Comparison of ENCODE assay signal across 14 cellular contexts in the genomic region with DNA sequence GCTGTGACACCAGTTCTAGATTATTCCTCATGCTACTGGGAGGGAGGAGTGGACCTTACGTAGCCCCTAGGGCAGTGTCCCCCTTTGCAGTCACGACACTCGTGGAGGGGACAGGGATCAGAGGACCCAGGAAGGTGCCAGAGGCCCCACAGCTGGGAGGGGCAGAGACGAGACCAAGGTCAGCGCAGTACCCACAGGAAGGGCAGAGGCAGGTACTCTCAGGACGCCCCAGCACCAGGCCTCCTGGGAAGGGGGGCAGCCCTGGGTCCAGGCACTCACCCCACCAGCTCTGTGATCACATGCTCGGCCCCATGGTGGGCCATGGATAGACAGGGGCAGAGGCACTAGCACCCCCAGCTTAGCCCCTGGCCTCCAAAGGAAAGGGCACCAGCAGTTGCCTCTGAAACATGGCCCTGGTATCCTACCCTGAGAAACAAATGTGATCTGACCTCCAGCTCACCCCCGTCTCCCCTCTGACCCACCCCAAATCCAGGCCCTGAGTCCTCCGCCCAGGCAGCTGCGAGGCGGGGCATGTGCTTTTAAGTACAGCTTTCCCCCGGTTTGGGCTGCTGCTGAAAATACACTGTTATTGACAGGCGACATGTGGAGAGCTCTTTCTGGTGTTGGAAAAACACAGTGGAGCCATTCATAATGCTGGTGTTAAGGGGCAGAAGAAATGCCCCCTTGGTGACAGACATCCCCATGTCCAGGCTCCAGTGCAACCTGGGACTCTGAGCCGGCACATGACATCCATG.
DNase-seq lines count a peak whose midpoint lies in the region; ATAC-seq and TF ChIP-seq lines count a peak whose summit lies in the region.
"Had no signal": no experiment of that assay in that cellular context is flagged by ENCODE, and none has a peak within 500 bp of the region (broad histone marks: within the 10 kb centered on the region; RNA-seq: fewer than 3 reads in every experiment).

No MANE protein-coding gene starts in this region.

- no peak overlapping the region; a peak in 1 of 4 replicates for H4K8ac ChIP-seq in IMR-90 (ENCODE audit: low read depth in 2 of 2, low read length in 2 of 2)
- no peak overlapping the region for H4K8ac ChIP-seq in neuronal stem cell (ENCODE audit: low read depth, low read length)

- H3K18ac ChIP-seq in IMR-90 (ENCODE audit: low read depth, low read length) (no peak overlapping the region), neuronal stem cell (ENCODE audit: low read length) (peak overlapping the region; percentile 89)

- H2BK15ac ChIP-seq in IMR-90 (ENCODE audit: low read depth, low read length) (no peak overlapping the region), neuronal stem cell (ENCODE audit: low read length) (peak overlapping the region; percentile 81)

- TF ChIP-seq RAD21 in IMR-90 (IDR thresholded peaks at IDR 0.05; ENCODE audit: low read length): no peak

- TF ChIP-seq CTCF in IMR-90 (conservative IDR thresholded peaks at IDR 0.05; ENCODE audit: low read depth, low read length): no peak
- TF ChIP-seq CTCF in chondrocyte (IDR thresholded peaks at IDR 0.05): no peak
- no peak for TF ChIP-seq CTCF in GM20000 (IDR thresholded peaks at IDR 0.05; ENCODE audit: extremely low read depth, missing control alignments)

- H3K56ac ChIP-seq in IMR-90 (ENCODE audit: extremely low read depth, insufficient read depth, low read length): no peak overlapping the region

- peaks cover 12% of the 10 kb centered on the region for H3K4me1 Mint-ChIP-seq in chondrocyte (ENCODE audit: low read depth)

- no peaks in the 10 kb centered on the region for H3K36me3 Mint-ChIP-seq in chondrocyte (ENCODE audit: low read depth)

- H3K4me1 ChIP-seq in IMR-90 (ENCODE audit: control insufficient read depth, insufficient read depth, low read length) (peaks cover 6% of the 10 kb centered on the region), neuronal stem cell (ENCODE audit: control insufficient read depth in 2 of 2, insufficient read depth in 1 of 2, low read depth in 1 of 2, low read length in 2 of 2) (peaks cover 0 to 20% of the 10 kb centered on the region in 2 donors)

- BruUV-seq in IMR-90 (replicated peaks; lab: Mats Ljungman, UMichigan): no TSS peak

- peaks cover 0 to 13% of the 10 kb centered on the region in 2 experiments; a peak in 2 of 4 replicates for H3K79me1 ChIP-seq in IMR-90 (ENCODE audit: low read depth in 1 of 2, low read length in 2 of 2)
- H3K79me1 ChIP-seq in neuronal stem cell (ENCODE audit: low read depth, low read length): no peaks in the 10 kb centered on the region

- peaks cover 20% of the 10 kb centered on the region for H3K9me1 ChIP-seq in IMR-90 (ENCODE audit: insufficient read depth, low read length)

- no peak overlapping the region for H4K5ac ChIP-seq in IMR-90 (ENCODE audit: low read depth, low read length)

- H3K14ac ChIP-seq in IMR-90 (replicated peaks; ENCODE audit: low read depth, low read length) (0 out of 2 replicates have a peak overlapping the region, but pooled peaks have one; percentile 57), neuronal stem cell (ENCODE audit: low read length) (peak overlapping the region; percentile 39)

- no peaks in the 10 kb centered on the region for H3K9me3 Mint-ChIP-seq in chondrocyte (ENCODE audit: low read depth)

- H3K9me3 ChIP-seq in IMR-90 (ENCODE audit: control insufficient read depth, insufficient read depth, low read length) (no peaks in the 10 kb centered on the region), neuronal stem cell (replicated peaks in 1 of 2; ENCODE audit: control insufficient read depth in 2 of 2, insufficient read depth in 1 of 2, low read depth in 1 of 2, low read length in 2 of 2) (peaks cover 0 to 5% of the 10 kb centered on the region in 2 donors)
- H3K9me3 ChIP-seq: BLaER1 had no signal

- H3K9ac ChIP-seq in IMR-90 (ENCODE audit: low read depth, low read length): no peak overlapping the region
- peak overlapping the region; percentile 0 for H3K9ac ChIP-seq in neuronal stem cell (ENCODE audit: low read depth, low read length, poor library complexity)
- H3K9ac ChIP-seq: BLaER1, GM23248 had no signal

- H2BK20ac ChIP-seq in IMR-90 (ENCODE audit: low read depth, low read length): no peak overlapping the region

- H2BK120ac ChIP-seq in IMR-90 (ENCODE audit: low read depth, low read length) (peak overlapping the region; percentile 50; the same call in 1 of the 2 replicates), neuronal stem cell (ENCODE audit: low read depth, low read length) (no peak overlapping the region)

- no peaks in the 10 kb centered on the region for H3K36me3 ChIP-seq in IMR-90 (ENCODE audit: control insufficient read depth, insufficient read depth, low read length)
- H3K36me3 ChIP-seq in neuronal stem cell (replicated peaks in 1 of 2; ENCODE audit: control insufficient read depth in 2 of 2, insufficient read depth in 2 of 2, low read length in 2 of 2): no peaks in the 10 kb centered on the region
- H3K36me3 ChIP-seq: BLaER1 had no signal

- no peak overlapping the region; the same call in 1 of the 2 replicates for H3K27ac ChIP-seq in IMR-90 (ENCODE audit: insufficient read depth, low read length)
- no peak overlapping the region for H3K27ac ChIP-seq in neuronal stem cell (replicated peaks; ENCODE audit: low read length)
- H3K27ac ChIP-seq: GM23248 had no signal

- ATAC-seq in IMR-90 (ENCODE audit: low read depth): no peak

- no peak for TF ChIP-seq POLR2A in IMR-90 (IDR thresholded peaks at IDR 0.05; ENCODE audit: low read depth, low read length)

- H3K27me3 Mint-ChIP-seq in chondrocyte (ENCODE audit: low read depth): no peaks in the 10 kb centered on the region

- no peak overlapping the region for H3K23ac ChIP-seq in IMR-90 (ENCODE audit: low read depth, low read length)
- H3K23ac ChIP-seq in neuronal stem cell (ENCODE audit: low read depth, low read length, poor library complexity): peak overlapping the region; percentile 82

- no peak overlapping the region for H3K4me3 Mint-ChIP-seq in chondrocyte (ENCODE audit: unreplicated experiment)
- H3K4me3 Mint-ChIP-seq: H9 had no signal

- H3K27ac Mint-ChIP-seq in chondrocyte (ENCODE audit: unreplicated experiment): no peak overlapping the region
- H3K27ac Mint-ChIP-seq: H9 had no signal

- peaks cover 3% of the 10 kb centered on the region; the same call in 1 of the 2 replicates for H4K20me1 ChIP-seq in IMR-90 (ENCODE audit: insufficient read depth, low read length)
- H4K20me1 ChIP-seq: BLaER1 had no signal

- H3K4me3 ChIP-seq in IMR-90 (ENCODE audit: insufficient read depth, low read depth, low read length) (no peak overlapping the region), neuronal stem cell (ENCODE audit: low read length in 2 of 2) (peak overlapping the region in 1 of 2 donors; percentile 60)
- H3K4me3 ChIP-seq: BLaER1, GM23248 had no signal

- peak overlapping the region; percentile 62 for H3K4ac ChIP-seq in IMR-90 (ENCODE audit: low read depth, low read length)
- H3K4ac ChIP-seq in neuronal stem cell (ENCODE audit: low read length): no peak overlapping the region

- H4K91ac ChIP-seq in IMR-90 (ENCODE audit: insufficient read depth, low read depth, low read length) (0 out of 2 replicates have a peak overlapping the region, but pooled peaks have one; percentile 21), neuronal stem cell (ENCODE audit: low read depth, low read length, poor library complexity) (no peak overlapping the region)

- H2AK5ac ChIP-seq in IMR-90 (ENCODE audit: low read depth, low read length) (peak overlapping the region; percentile 75), neuronal stem cell (ENCODE audit: low read depth, low read length) (peak overlapping the region; percentile 99)

- in situ Hi-C loops in IMR-90 (cut with MboI; ENCODE audit: low sequenced_read_pairs): no loop called here

- no peak overlapping the region for H3K4me2 ChIP-seq in IMR-90 (ENCODE audit: low read depth, low read length)
- no peak overlapping the region for H3K4me2 ChIP-seq in neuronal stem cell (ENCODE audit: insufficient read depth, low read length, poor library complexity, severe bottlenecking)

- no peak overlapping the region for H2AFZ ChIP-seq in IMR-90 (replicated peaks; ENCODE audit: low read length, poor library complexity)
- H2AFZ ChIP-seq in neuronal stem cell (ENCODE audit: low read length): no peak overlapping the region
- H2AFZ ChIP-seq: GM23248 had no signal

- intact Hi-C loops in IMR-90 (cut with micrococcal nuclease): no loop called here

- POLR2A ChIA-PET in IMR-90 (lab: Charles Lee; ENCODE audit: unreplicated experiment): no interaction called here

- dilution Hi-C loops in IMR-90 (cut with HindIII; ENCODE audit: low sequenced_read_pairs, unreplicated experiment): no loop called here

- WGBS in IMR-90 (ENCODE audit: extremely low coverage in 2 of 2, insufficient read length in 1 of 2), 2 experiments: 100% methylated on average over 4 of the region's 14 CpGs; no CpG with 5 or more reads in 1 of the 2 experiments
- WGBS in neuronal stem cell (ENCODE audit: extremely low coverage in 2 of 2, insufficient read length in 2 of 2, insufficient replicate concordance in 1 of 2), 2 donors: no CpG with 5 or more reads among the region's 14 CpGs

- CTCF ChIA-PET in IMR-90 (lab: Yijun Ruan, JAX): interaction anchor here (1.5 kb wide), 1 partner anchor 107 kb away, joined by 3 read pairs; no protein-coding TSS in a partner anchor

- H2BK5ac ChIP-seq in IMR-90 (ENCODE audit: low read depth, low read length, poor library complexity, severe bottlenecking) (no peak overlapping the region), neuronal stem cell (ENCODE audit: low read length) (no peak overlapping the region)

- no peak overlapping the region for H2AK9ac ChIP-seq in IMR-90 (replicated peaks; ENCODE audit: low read depth, low read length, poor library complexity)

- peaks cover 6% of the 10 kb centered on the region; the same call in 1 of the 2 replicates for H3K27me3 ChIP-seq in IMR-90 (ENCODE audit: control insufficient read depth, insufficient read depth, low read length)
- H3K27me3 ChIP-seq in neuronal stem cell (ENCODE audit: control insufficient read depth in 3 of 3, insufficient read depth in 3 of 3, low read depth in 1 of 3, low read length in 3 of 3): peaks cover 0 to 1% (median 0%) of the 10 kb centered on the region in 3 experiments
- H3K27me3 ChIP-seq: BLaER1 had no signal

- peak overlapping the region; percentile 98 for H2BK12ac ChIP-seq in neuronal stem cell (ENCODE audit: low read length)

- no peak for DNase-seq in IMR-90
- DNase-seq in chondrocyte (ENCODE audit: low spot score): peak; percentile 84
- DNase-seq in myocyte (ENCODE audit: low read depth): peak; percentile 87
- DNase-seq in neuronal stem cell (ENCODE audit: low spot score): no peak
- no peak for DNase-seq in central memory CD4-positive, alpha-beta T cell
- no peak for DNase-seq in GM20000 (ENCODE audit: low spot score)
- no peak for DNase-seq in NK-92 (lab: John Stamatoyannopoulos, UW; ENCODE audit: unreplicated experiment)
- DNase-seq in SIG-M5 treated with dmso at 0.1 percent for 504 hours (lab: John Stamatoyannopoulos, UW; ENCODE audit: unreplicated experiment): no peak
- DNase-seq: 8988T, AML-193, DMS53, GM23248, H9 had no signal

TF ChIP-seq in IMR-90, 13 proteins besides CTCF, POLR2A, EP300 and RAD21 (continues in another document):
- TF ChIP-seq NFE2L2 (IDR thresholded peaks at IDR 0.05; ENCODE audit: low read depth, low read length): no peak

Comparison
In these comparisons a context has a peak if more than half of its experiments do, and no peak if none do; other contexts are left out.
1. DNase-seq: peak in chondrocyte (single experiment) and myocyte (single experiment); none in IMR-90 (single experiment), neuronal stem cell (single experiment), central memory CD4-positive, alpha-beta T cell (single experiment), GM20000 (single experiment), NK-92 (single experiment) and SIG-M5 treated with dmso at 0.1 percent for 504 hours (single experiment).